ENCODE assay signal across 8 cellular contexts in the genomic region with DNA sequence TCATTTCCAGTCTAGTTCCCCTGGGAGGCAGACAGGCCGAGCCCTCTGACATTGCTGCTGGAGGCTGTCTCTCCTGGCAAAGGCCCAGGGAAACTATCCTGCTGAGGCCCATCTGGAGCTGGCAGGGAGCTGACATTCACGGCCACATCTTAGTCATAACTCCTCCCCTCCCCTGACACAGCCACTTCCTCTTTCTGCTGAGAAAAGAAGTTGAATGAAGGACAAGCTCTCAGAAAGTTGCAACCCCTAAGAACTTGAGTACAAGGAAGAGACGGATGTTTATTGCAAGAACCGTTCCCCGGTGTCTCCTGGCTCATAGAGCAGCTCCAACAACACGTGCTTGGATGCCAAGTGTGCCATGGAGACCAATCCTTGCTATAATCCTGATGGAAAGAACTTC. TPM values are rescaled to one million over a fixed set of nuclear protein-coding genes. Genes with fewer than 3 reads are reported as not detected.
DNase-seq lines count a peak whose midpoint lies in the region; ATAC-seq and TF ChIP-seq lines count a peak whose summit lies in the region.
"Not testable (repeated sequence)": the region's sequence is repeated elsewhere in the genome, so short reads cannot be mapped to it uniquely, and the experiment has no call there.

No MANE protein-coding gene starts in this region.

- TF ChIP-seq POLR2A in Peyer's patch (IDR thresholded peaks at IDR 0.05); testis (IDR thresholded peaks at IDR 0.05): not testable (repeated sequence)

- not testable (repeated sequence) for H3K4me3 Mint-ChIP-seq in activated T-cell treated with anti-CD3 and anti-CD28 coated beads, Interleukin-2, amount 50 U/mL, for 4 hours

- WGBS in testis, 2 donors: 15 to 29% methylated on average over 1 to 5 of the region's 6 CpGs

- H3K36me3 Mint-ChIP-seq in activated T-cell treated with anti-CD3 and anti-CD28 coated beads, Interleukin-2, amount 50 U/mL, for 4 hours (ENCODE audit: insufficient read depth): not testable (repeated sequence)

- not testable (repeated sequence) for H3K36me3 ChIP-seq in Peyer's patch; fibroblast of lung (ENCODE audit: control insufficient read depth, insufficient read depth, low read length); neutrophil; testis (ENCODE audit: low read depth, missing control alignments)

- H3K9me3 ChIP-seq in Peyer's patch; fibroblast of lung (ENCODE audit: control insufficient read depth, insufficient read depth, low read depth, low read length); neutrophil; testis: not testable (repeated sequence)

- H3K79me2 ChIP-seq in fibroblast of lung (ENCODE audit: control insufficient read depth, insufficient read depth, low read length): not testable (repeated sequence)

- not testable (repeated sequence) for H3K4me1 ChIP-seq in Peyer's patch; fibroblast of lung (ENCODE audit: control insufficient read depth, extremely low read depth, insufficient read depth, low read length); neutrophil (ENCODE audit: control insufficient read depth in 1 of 2, insufficient read depth in 1 of 2, low read depth in 1 of 2, low read length in 1 of 2); testis

- not testable (repeated sequence) for H3K4me3 ChIP-seq in Peyer's patch; fibroblast of lung (replicated peaks in 1 of 4; ENCODE audit: control extremely low read depth in 1 of 4, insufficient read depth in 1 of 4, low read depth in 3 of 4, low read length in 4 of 4); testis
- peak overlapping the region; percentile 24 to 34 for H3K4me3 ChIP-seq in neutrophil (ENCODE audit: low read depth in 1 of 2, low read length in 1 of 2)

- not testable (repeated sequence) for H3K9ac ChIP-seq in fibroblast of lung (ENCODE audit: insufficient read depth, low read length)

- H2AFZ ChIP-seq in fibroblast of lung (ENCODE audit: low read length): not testable (repeated sequence)

- peaks cover 10% of the 10 kb centered on the region for H3K4me1 Mint-ChIP-seq in activated T-cell treated with anti-CD3 and anti-CD28 coated beads, Interleukin-2, amount 50 U/mL, for 4 hours (ENCODE audit: low read depth)

- DNase-seq in GDM1 (lab: John Stamatoyannopoulos, UW): peak; percentile 92
- peak; percentile 66 for DNase-seq in HK-2 (ENCODE audit: unreplicated experiment)
- peak; percentile 51 to 91 (median 69) for DNase-seq in Peyer's patch
- DNase-seq in activated T-cell treated with anti-CD3 and anti-CD28 coated beads, Interleukin-2, amount 50 U/mL, for 4 hours: peak; percentile 47
- peak; percentile 79 to 93 for DNase-seq in fibroblast of lung (ENCODE audit: low read depth in 2 of 2)
- peak; percentile 81 for DNase-seq in testis

- H3K27ac ChIP-seq in Peyer's patch (peak overlapping the region in 3 of 4 donors; percentile 42 to 62 (median 55)), neutrophil (peak overlapping the region; percentile 80)
- not testable (repeated sequence) for H3K27ac ChIP-seq in fibroblast of lung (ENCODE audit: insufficient read depth, low read length); testis

- H3K27me3 Mint-ChIP-seq in activated T-cell treated with anti-CD3 and anti-CD28 coated beads, Interleukin-2, amount 50 U/mL, for 4 hours (ENCODE audit: low read depth): not testable (repeated sequence)

- H4K20me1 ChIP-seq in fibroblast of lung (ENCODE audit: control insufficient read depth, extremely low read depth, insufficient read depth, low read length): not testable (repeated sequence)

- not testable (repeated sequence) for H3K9me3 Mint-ChIP-seq in activated T-cell treated with anti-CD3 and anti-CD28 coated beads, Interleukin-2, amount 50 U/mL, for 4 hours

- intact Hi-C loops in testis (cut with DNase I; ENCODE audit: low total_unique reads): not testable (repeated sequence)

- not testable (repeated sequence) for H3K27me3 ChIP-seq in Peyer's patch; fibroblast of lung (ENCODE audit: control insufficient read depth, insufficient read depth, low read length); neutrophil; testis

- H3K4me2 ChIP-seq in fibroblast of lung (ENCODE audit: extremely low read depth, insufficient read depth, low read length): not testable (repeated sequence)

- not testable (repeated sequence) for TF ChIP-seq CTCF in Peyer's patch (IDR thresholded peaks at IDR 0.05); fibroblast of lung (conservative IDR thresholded peaks at IDR 0.05 in 1 of 2, IDR thresholded peaks at IDR 0.05 in 1 of 2; ENCODE audit: low read depth in 1 of 2, low read length in 2 of 2); neutrophil (IDR thresholded peaks at IDR 0.05); testis (IDR thresholded peaks at IDR 0.05)

- ATAC-seq in GM21825 (IDR thresholded peaks at IDR 0.05; ENCODE audit: unreplicated experiment): peak; percentile 98
- ATAC-seq in activated T-cell treated with anti-CD3 and anti-CD28 coated beads, Interleukin-2, amount 50 U/mL, for 4 hours: peak; percentile 96 to 97

RNA-seq across cellular contexts. Expression of a gene that starts 21.1 kb away (rescaled TPM):
- total RNA-seq in Peyer's patch (10 to 100 TPM in 2 of 4 donors, 1 to 10 TPM in 2; 6.3 to 14.0 (median 9.8) TPM), fibroblast of lung (1.3 and 1.5 TPM in 2 replicates), testis (10 to 100 TPM; 22.3 to 35.0 TPM)
- total RNA-seq in activated T-cell treated with anti-CD3 and anti-CD28 coated beads, Interleukin-2, amount 50 U/mL, for 4 hours: 10 to 100 TPM; 10.9 to 45.2 (median 27.2) TPM
- polyA plus RNA-seq in fibroblast of lung (10.4 and 13.6 TPM in 2 replicates), testis (ENCODE audit: insufficient read depth, low read depth, low replicate concordance) (30.9 TPM)
- 22.3 and 32.4 TPM in 2 replicates for polyA plus RNA-seq in fibroblast of lung (2012)
- polyA minus RNA-seq in fibroblast of lung (ENCODE audit: low replicate concordance): 58.2 and 68.3 TPM in 2 replicates
